ENCODE assay signal across 8 cellular contexts in genomic region chr4:153759407-153760226, GRCh38. TPM values are rescaled to one million over a fixed set of nuclear protein-coding genes. Genes with fewer than 3 reads are reported as not detected.
DNase-seq lines count a peak whose midpoint lies in the region; ATAC-seq lines count a peak whose summit lies in the region.

Gene RNF175 (minus strand): TSS chr4:153760024. CDS start chr4:153759862, 162 bp downstream.

- no peaks in the 10 kb centered on the region for H3K27me3 ChIP-seq in right cardiac atrium (ENCODE audit: control insufficient read depth, insufficient read depth)

- H3K4me3 ChIP-seq in right cardiac atrium (ENCODE audit: low read length) (peak within 1 kb of the TSS; percentile 55), skeletal muscle cell (ENCODE audit: low read depth, low read length) (peak within 1 kb of the TSS; percentile 51)

- H3K4me3 Mint-ChIP-seq in activated naive CD8-positive, alpha-beta T cell treated with anti-CD3 and anti-CD28 coated beads for 36 hours: peak within 1 kb of the TSS; percentile 32

- peaks cover 47% of the 10 kb centered on the region for H3K27me3 Mint-ChIP-seq in activated naive CD8-positive, alpha-beta T cell treated with anti-CD3 and anti-CD28 coated beads for 36 hours

- H3K36me3 Mint-ChIP-seq in activated naive CD8-positive, alpha-beta T cell treated with anti-CD3 and anti-CD28 coated beads for 36 hours: peaks cover 1% of the 10 kb centered on the region

- ATAC-seq in right cardiac atrium (peak; percentile 62 to 69), GM18519 (IDR thresholded peaks at IDR 0.05; ENCODE audit: low FRiP score, unreplicated experiment) (no peak)

- H3K27ac Mint-ChIP-seq in activated naive CD8-positive, alpha-beta T cell treated with anti-CD3 and anti-CD28 coated beads for 36 hours: no peak within 1 kb of the TSS

- no peak within 1 kb of the TSS for H3K27ac ChIP-seq in right cardiac atrium (ENCODE audit: low read length)

- no peaks in the 10 kb centered on the region for H3K9me3 ChIP-seq in right cardiac atrium (ENCODE audit: control insufficient read depth, low read length)

- H3K9me3 Mint-ChIP-seq in activated naive CD8-positive, alpha-beta T cell treated with anti-CD3 and anti-CD28 coated beads for 36 hours: peaks cover 3% of the 10 kb centered on the region

- intact Hi-C loops in right cardiac atrium (cut with DNase I): loop anchor here in 2 of 4 donors (5.0 to 10.0 kb wide), 2 partner anchors 127 to 415 kb away; partner anchors contain the start of gene MND1 (in 1 of the 2)

- DNase-seq in DMS79 treated with DMSO at 0.1 percent for 48 hours (lab: John Stamatoyannopoulos, UW) (peak; percentile 6), DMS79 (lab: John Stamatoyannopoulos, UW) (no peak), right cardiac atrium (peak; percentile 19 to 64 (median 41)), skeletal muscle cell (ENCODE audit: low read depth) (no peak), kidney glomerular epithelial cell (lab: John Stamatoyannopoulos, UW) (no peak), epidermal melanocyte (ENCODE audit: insufficient read length, low spot score) (no peak)
- DNase-seq in activated naive CD8-positive, alpha-beta T cell treated with anti-CD3 and anti-CD28 coated beads for 36 hours: peak; percentile 19

- WGBS in right cardiac atrium: 4% methylated on average over 74 of the region's 74 CpGs

- H3K4me1 Mint-ChIP-seq in activated naive CD8-positive, alpha-beta T cell treated with anti-CD3 and anti-CD28 coated beads for 36 hours: peaks cover 9% of the 10 kb centered on the region

- H3K4me1 ChIP-seq in right cardiac atrium (ENCODE audit: control insufficient read depth, insufficient read depth, low read length): no peaks in the 10 kb centered on the region

RNA-seq across cellular contexts. Expression of gene RNF175, which starts in this region (rescaled TPM):
- total RNA-seq in activated naive CD8-positive, alpha-beta T cell treated with anti-CD3 and anti-CD28 coated beads for 36 hours: not detected
- 10 to 100 TPM in 2 of 4 donors, 1 to 10 TPM in 2; 3.3 to 10.6 (median 9.5) TPM for total RNA-seq in right cardiac atrium
- polyA plus RNA-seq in right cardiac atrium: 9.1 TPM

Comparison
In these comparisons a context has a peak if more than half of its experiments do, and no peak if none do; other contexts are left out.
1. DNase-seq: peak in DMS79 treated with DMSO at 0.1 percent for 48 hours (single experiment) and right cardiac atrium (3 of 3); none in DMS79 (single experiment), skeletal muscle cell (single experiment), kidney glomerular epithelial cell (single experiment) and epidermal melanocyte (single experiment).
2. Peak in DNase-seq in activated naive CD8-positive, alpha-beta T cell treated with anti-CD3 and anti-CD28 coated beads for 36 hours; RNA of the gene not detected or under 1 TPM.